8 cellular contexts compared by ENCODE assay signal in genomic region chr12:113422030-113422900, GRCh38. TPM values are rescaled to one million over a fixed set of nuclear protein-coding genes. Genes with fewer than 3 reads are reported as not detected.
DNase-seq lines count a peak whose midpoint lies in the region; ATAC-seq and TF ChIP-seq lines count a peak whose summit lies in the region.

SDSL (plus strand) TSS chr12:113422380; CDS start chr12:113427983, 5,603 bp downstream.

- peaks cover 17% of the 10 kb centered on the region for H3K4me1 Mint-ChIP-seq in stimulated activated naive CD8-positive, alpha-beta T cell treated with anti-CD3 and anti-CD28 coated beads, Interleukin-15, amount 100 ng/mL, for 72 hours

- H3K27ac ChIP-seq in HUES64 (ENCODE audit: low read depth, low read length), result peak within 1 kb of the TSS; percentile 17
- peak within 1 kb of the TSS; percentile 44 for H3K27ac ChIP-seq in duodenal mucosa (ENCODE audit: low read depth, low read length)
- H3K27ac ChIP-seq in lower lobe of right lung, result peak within 1 kb of the TSS; percentile 80

- H3K27me3 ChIP-seq in HUES64 (ENCODE audit: insufficient read depth, low read length) (no peaks in the 10 kb centered on the region), duodenal mucosa (ENCODE audit: control insufficient read depth in 1 of 2, insufficient read depth in 2 of 2, low read length in 2 of 2) (no peaks in the 10 kb centered on the region), lower lobe of right lung (ENCODE audit: low read depth) (no peaks in the 10 kb centered on the region)

- H3K4me3 ChIP-seq in HUES64 (ENCODE audit: low read length) (peak within 1 kb of the TSS; percentile 48), duodenal mucosa (ENCODE audit: low read depth in 1 of 2, low read length in 2 of 2) (peak within 1 kb of the TSS; percentile 83 to 89), lower lobe of right lung (peak within 1 kb of the TSS; percentile 66)

- DNase-seq in activated CD4-positive, CD25-positive, alpha-beta regulatory T cell treated with anti-CD3 and anti-CD28 coated beads, Interleukin-2, amount 50 U/mL, for 72 hours, result no peak
- DNase-seq in SK-MEL-5 (ENCODE audit: low read depth, low spot score) (peak; percentile 84), lower lobe of right lung (peak; percentile 85)
- DNase-seq in stimulated activated naive CD8-positive, alpha-beta T cell treated with anti-CD3 and anti-CD28 coated beads, Interleukin-15, amount 100 ng/mL, for 72 hours, result peak; percentile 26 to 74

- no peak for TF ChIP-seq CTCF in lower lobe of right lung (IDR thresholded peaks at IDR 0.05)

- WGBS in HUES64, result 48% methylated on average over 12 of the region's 13 CpGs

- H3K9me3 ChIP-seq in HUES64 (ENCODE audit: insufficient read depth, low read depth, low read length) (no peaks in the 10 kb centered on the region), duodenal mucosa (ENCODE audit: control insufficient read depth in 1 of 2, low read length in 2 of 2) (no peaks in the 10 kb centered on the region), lower lobe of right lung (no peaks in the 10 kb centered on the region)

- in situ Hi-C loops in SK-MEL-5 (cut with HindIII; ENCODE audit: low pct_unique_long_range_greater_than_20kb, low sequenced_read_pairs), result no loop called here

- H3K9me3 Mint-ChIP-seq in stimulated activated naive CD8-positive, alpha-beta T cell treated with anti-CD3 and anti-CD28 coated beads, Interleukin-15, amount 100 ng/mL, for 72 hours, result no peaks in the 10 kb centered on the region

- peaks cover 8% of the 10 kb centered on the region; the same call in 1 of the 2 replicates for H3K4me1 ChIP-seq in HUES64 (ENCODE audit: insufficient read depth, low read length)
- peaks cover 8 to 38% of the 10 kb centered on the region in 2 donors for H3K4me1 ChIP-seq in duodenal mucosa (ENCODE audit: control insufficient read depth in 1 of 2, insufficient read depth in 2 of 2, low read length in 2 of 2)
- H3K4me1 ChIP-seq in lower lobe of right lung, result peaks cover 37% of the 10 kb centered on the region

- H3K36me3 ChIP-seq in HUES64 (ENCODE audit: insufficient read depth, low read length), result no peaks in the 10 kb centered on the region
- H3K36me3 ChIP-seq in duodenal mucosa (ENCODE audit: control insufficient read depth in 1 of 2, insufficient read depth in 2 of 2, low read length in 2 of 2), result no peaks in the 10 kb centered on the region
- no peaks in the 10 kb centered on the region for H3K36me3 ChIP-seq in lower lobe of right lung

- H3K27me3 Mint-ChIP-seq in stimulated activated naive CD8-positive, alpha-beta T cell treated with anti-CD3 and anti-CD28 coated beads, Interleukin-15, amount 100 ng/mL, for 72 hours, result peaks cover 18% of the 10 kb centered on the region

- H3K27ac Mint-ChIP-seq in stimulated activated naive CD8-positive, alpha-beta T cell treated with anti-CD3 and anti-CD28 coated beads, Interleukin-15, amount 100 ng/mL, for 72 hours, result peak within 1 kb of the TSS; percentile 90 to 98

- ATAC-seq in activated CD4-positive, CD25-positive, alpha-beta regulatory T cell treated with anti-CD3 and anti-CD28 coated beads, Interleukin-2, amount 50 U/mL, for 24 hours, result peak; percentile 67 to 71
- ATAC-seq in GM21786 (IDR thresholded peaks at IDR 0.05; ENCODE audit: unreplicated experiment) (peak; percentile 94), lower lobe of right lung (peak; percentile 92 to 93)
- peak; percentile 96 for ATAC-seq in stimulated activated naive CD8-positive, alpha-beta T cell treated with anti-CD3 and anti-CD28 coated beads, Interleukin-15, amount 100 ng/mL, for 72 hours

- peak within 1 kb of the TSS; percentile 79 to 97 for H3K4me3 Mint-ChIP-seq in stimulated activated naive CD8-positive, alpha-beta T cell treated with anti-CD3 and anti-CD28 coated beads, Interleukin-15, amount 100 ng/mL, for 72 hours

- H3K9ac ChIP-seq in HUES64 (ENCODE audit: low read depth, low read length), result peak within 1 kb of the TSS; percentile 84
- peak within 1 kb of the TSS; percentile 84 to 99 for H3K9ac ChIP-seq in duodenal mucosa (ENCODE audit: low read depth in 1 of 2, low read length in 2 of 2)

- intact Hi-C loops in lower lobe of right lung (cut with DNase I), result no loop called here

RNA-seq across cellular contexts. Expression of gene SDSL, which starts in this region (rescaled TPM):
- polyA plus RNA-seq in HUES64 (2013, experiment 1 of 2), result 1.9 TPM
- 2.8 TPM for polyA plus RNA-seq in HUES64 (2013, experiment 2 of 2)
- total RNA-seq in SK-MEL-5 (2014; rRNA removed; shearing (Covaris generic)), result 8.3 and 8.6 TPM in 2 replicates
- polyA plus RNA-seq in SK-MEL-5 (2015; cell fraction: cytosol; rRNA removed), result 22.6 and 28.2 TPM in 2 replicates
- 9.7 and 18.0 TPM in 2 replicates for polyA plus RNA-seq in SK-MEL-5 (2015; cell fraction: nucleus; rRNA removed)
- 12.8 TPM for total RNA-seq in lower lobe of right lung

Comparison
In these comparisons a context has a peak if more than half of its experiments do, and no peak if none do; other contexts are left out.
1. H3K27ac ChIP-seq: peak in every context shown above with its lines; median percentile 80 in lower lobe of right lung; 44 in duodenal mucosa; 17 in HUES64.